In the genomic region with DNA sequence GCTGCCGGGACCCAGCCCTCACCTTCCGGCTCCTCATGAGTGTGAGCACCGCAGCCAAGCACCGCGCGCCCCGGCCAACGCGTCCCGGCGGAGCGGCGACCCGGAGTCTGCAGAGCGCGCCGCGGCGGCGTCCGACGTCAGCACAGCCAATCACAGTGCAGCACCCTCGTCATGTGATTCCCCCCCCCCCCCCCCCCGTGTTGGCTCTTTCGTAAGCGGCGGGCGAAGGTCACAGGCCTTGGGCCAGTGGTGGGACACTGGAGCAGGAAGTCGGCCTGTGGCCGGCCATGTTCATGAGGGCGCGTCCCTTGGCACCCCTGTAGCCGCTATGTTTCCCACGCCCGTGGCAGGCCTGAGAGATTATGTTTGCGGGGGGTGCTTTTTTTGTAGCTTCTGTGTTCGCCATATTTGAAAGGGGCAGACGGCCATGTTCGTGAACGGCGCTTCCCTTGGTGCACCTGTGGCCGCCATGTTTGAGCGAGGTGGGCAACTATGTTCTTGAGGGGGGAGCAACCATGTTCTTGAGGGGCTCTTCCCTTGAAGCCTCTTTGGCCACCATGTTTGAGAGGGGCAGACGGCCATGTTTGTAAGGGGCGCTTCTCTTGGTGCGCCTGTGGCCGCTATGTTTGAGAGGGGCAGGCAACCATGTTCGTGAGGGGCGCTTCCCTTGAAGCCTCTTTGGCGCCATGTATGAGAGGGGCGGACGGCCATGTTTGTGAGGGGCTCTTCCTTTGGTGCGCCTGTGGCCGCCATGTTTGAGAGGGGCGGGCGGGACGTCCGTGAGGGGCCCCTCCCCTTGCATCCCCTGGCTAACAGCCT, we compare ENCODE assay signal across 8 cellular contexts. TPM values are rescaled to one million over a fixed set of nuclear protein-coding genes. Genes with fewer than 3 reads are reported as not detected.
DNase-seq lines count a peak whose midpoint lies in the region; ATAC-seq, FAIRE-seq and TF ChIP-seq lines count a peak whose summit lies in the region.

A gene (minus strand): TSS at position 123 of the 819 bp plus-strand sequence. CDS start 86 bp downstream, at position 37.

- DNase-seq in Caco-2, result peak; percentile 89 to 94
- DNase-seq in OCI-LY7 (ENCODE audit: low spot score), result peak; percentile 99
- DNase-seq in activated T-cell treated with anti-CD3 and anti-CD28 coated beads for 1 hour (ENCODE audit: low read depth), result peak; percentile 87
- DNase-seq in endothelial cell of umbilical vein (ENCODE audit: low read depth, low spot score), result peak; percentile 99
- peak; percentile 98 for DNase-seq in midbrain (lab: John Stamatoyannopoulos, UW)
- peak; percentile 83 to 88 for DNase-seq in stimulated activated CD8-positive, alpha-beta memory T cell treated with anti-CD3 and anti-CD28 coated beads, Interleukin-2, amount 100 ng/mL, for 1 hour (ENCODE audit: low read depth in 2 of 2)

- H2AFZ ChIP-seq in OCI-LY7 (ENCODE audit: low read length) (peak within 1 kb of the TSS; percentile 49; the same call in 1 of the 2 replicates), endothelial cell of umbilical vein (ENCODE audit: low read depth, low read length) (peak within 1 kb of the TSS; percentile 86)

- peak; percentile 70 for ATAC-seq in GM21390 (IDR thresholded peaks at IDR 0.05; ENCODE audit: unreplicated experiment)

- POLR2A ChIA-PET in Caco-2 (lab: Charles Lee) (interaction anchor here (0.7 to 0.8 kb wide), 2 partner anchors 35 to 886 kb away, joined by 3 to 9 read pairs; no protein-coding TSS in a partner anchor), OCI-LY7 (lab: Charles Lee) (interaction anchor here (1.2 to 1.7 kb wide), 2 partner anchors 42 to 127 kb away, joined by 3 to 6 read pairs; a partner anchor contains a TSS), endothelial cell of umbilical vein (lab: Charles Lee) (no interaction called here)

- no peaks in the 10 kb centered on the region for H3K27me3 ChIP-seq in Caco-2 (replicated peaks; ENCODE audit: control insufficient read depth, insufficient read depth, low read length)
- no peaks in the 10 kb centered on the region for H3K27me3 ChIP-seq in HUES48 (ENCODE audit: control insufficient read depth, insufficient read depth, low read length)
- no peaks in the 10 kb centered on the region for H3K27me3 ChIP-seq in endothelial cell of umbilical vein (ENCODE audit: control insufficient read depth in 2 of 2, insufficient read depth in 2 of 2, low read length in 2 of 2)

- H3K9ac ChIP-seq in HUES48 (ENCODE audit: low read depth, low read length) (peak within 1 kb of the TSS; percentile 91), endothelial cell of umbilical vein (replicated peaks; ENCODE audit: extremely low read depth, insufficient read depth, low read length) (peak within 1 kb of the TSS; percentile 88)

- CTCF ChIA-PET in Caco-2 (lab: Charles Lee) (interaction anchor here (0.6 to 1.0 kb wide), 4 partner anchors 11 to 309 kb away, joined by 3 to 12 read pairs (median 6); a partner anchor contains a TSS), OCI-LY7 (lab: Charles Lee; ENCODE audit: unreplicated experiment) (interaction anchor here (0.6 to 0.8 kb wide), 2 partner anchors 43 to 127 kb away, joined by 3 to 4 read pairs; a partner anchor contains a TSS), endothelial cell of umbilical vein (lab: Charles Lee) (interaction anchor here (0.9 to 1.5 kb wide), 3 partner anchors 42 to 104 kb away, joined by 3 to 9 read pairs (median 3); a partner anchor contains a TSS)

- dilution Hi-C loops in endothelial cell of umbilical vein (cut with MboI; ENCODE audit: extremely low pct_ligation_motif_present, low sequenced_read_pairs), result no loop called here

- peak within 1 kb of the TSS; percentile 81 for H3K4me3 Mint-ChIP-seq in Caco-2 (ENCODE audit: unreplicated experiment)

- peaks cover 7% of the 10 kb centered on the region for H3K4me1 Mint-ChIP-seq in Caco-2 (ENCODE audit: low read depth, unreplicated experiment)

- H3K4me1 ChIP-seq in Caco-2, result no peaks in the 10 kb centered on the region; the same call in 1 of the 2 replicates
- peaks cover 5% of the 10 kb centered on the region for H3K4me1 ChIP-seq in HUES48 (ENCODE audit: control insufficient read depth, insufficient read depth, low read length)
- H3K4me1 ChIP-seq in OCI-LY7 (ENCODE audit: insufficient read depth, low read length, poor library complexity, severe bottlenecking), result peaks cover 54% of the 10 kb centered on the region
- peaks cover 12% of the 10 kb centered on the region for H3K4me1 ChIP-seq in endothelial cell of umbilical vein (ENCODE audit: control insufficient read depth, extremely low read depth, insufficient read depth, low read length)

- no peak for TF ChIP-seq CTCF in Caco-2 (IDR thresholded peaks at IDR 0.05; ENCODE audit: insufficient read depth in 1 of 2, low read depth in 1 of 2, low read length in 1 of 2, severe bottlenecking in 1 of 2, unreplicated experiment in 1 of 2)
- TF ChIP-seq CTCF in OCI-LY7 (conservative IDR thresholded peaks at IDR 0.05; ENCODE audit: low read length), result no peak
- TF ChIP-seq CTCF in endothelial cell of umbilical vein (IDR thresholded peaks at IDR 0.05; ENCODE audit: extremely low read depth in 1 of 2, insufficient read depth in 1 of 2, low read depth in 1 of 2, low read length in 2 of 2), result no peak

- H3K27ac Mint-ChIP-seq in Caco-2 (ENCODE audit: unreplicated experiment), result peak within 1 kb of the TSS; percentile 95

- H3K4me3 ChIP-seq in Caco-2 (ENCODE audit: low read depth, low read length) (peak within 1 kb of the TSS; percentile 74), HUES48 (ENCODE audit: low read depth, low read length) (peak within 1 kb of the TSS; percentile 88), OCI-LY7 (ENCODE audit: low read depth, low read length, poor library complexity, severe bottlenecking) (peak within 1 kb of the TSS; percentile 96), endothelial cell of umbilical vein (replicated peaks in 1 of 3; ENCODE audit: insufficient read depth in 1 of 3, low read depth in 1 of 3, low read length in 3 of 3) (peak within 1 kb of the TSS; percentile 62 to 78 (median 77))

- H3K9me3 Mint-ChIP-seq in Caco-2 (ENCODE audit: unreplicated experiment), result no peaks in the 10 kb centered on the region

- H3K36me3 ChIP-seq in Caco-2 (ENCODE audit: control insufficient read depth, insufficient read depth, low read length), result no peaks in the 10 kb centered on the region
- H3K36me3 ChIP-seq in HUES48 (ENCODE audit: control insufficient read depth, insufficient read depth, low read length), result peaks cover 3% of the 10 kb centered on the region; the same call in 1 of the 2 replicates
- peaks cover 33% of the 10 kb centered on the region for H3K36me3 ChIP-seq in OCI-LY7 (ENCODE audit: insufficient read depth, low read length)
- peaks cover 0 to 2% of the 10 kb centered on the region in 2 experiments for H3K36me3 ChIP-seq in endothelial cell of umbilical vein (ENCODE audit: control insufficient read depth in 2 of 2, extremely low read depth in 1 of 2, insufficient read depth in 2 of 2, low read length in 2 of 2)

- BruUV-seq in Caco-2 (replicated peaks; lab: Mats Ljungman, UMichigan), result TSS peak; percentile 62
- no TSS peak for BruUV-seq in OCI-LY7 (replicated peaks; lab: Mats Ljungman, UMichigan)
- BruUV-seq in endothelial cell of umbilical vein (replicated peaks; lab: Mats Ljungman, UMichigan), result TSS peak; percentile 82

- H3K27ac ChIP-seq in HUES48 (ENCODE audit: low read depth, low read length), result peak within 1 kb of the TSS; percentile 99
- H3K27ac ChIP-seq in OCI-LY7 (ENCODE audit: low read depth, low read length, poor library complexity, severe bottlenecking), result peak within 1 kb of the TSS; percentile 100
- H3K27ac ChIP-seq in endothelial cell of umbilical vein (ENCODE audit: insufficient read depth, low read depth, low read length), result peak within 1 kb of the TSS; percentile 85

- H3K9me2 ChIP-seq in OCI-LY7 (ENCODE audit: insufficient read depth, low read length), result no peaks in the 10 kb centered on the region

- intact Hi-C loops in Caco-2 (cut with micrococcal nuclease; ENCODE audit: unreplicated experiment), result loop anchor here (1.0 kb wide), 1 partner anchor 43 kb away; a partner anchor contains a TSS
- intact Hi-C loops in OCI-LY7 (cut with micrococcal nuclease; ENCODE audit: unreplicated experiment), result loop anchor here (1.0 to 5.0 kb wide), 4 partner anchors 43 to 1322 kb away; a partner anchor contains a TSS
- intact Hi-C loops in endothelial cell of umbilical vein (cut with micrococcal nuclease), result loop anchor here (1.0 to 5.0 kb wide), 6 partner anchors 43 to 1374 kb away; a partner anchor contains a TSS

- no peaks in the 10 kb centered on the region for H3K27me3 Mint-ChIP-seq in Caco-2 (ENCODE audit: insufficient read depth, unreplicated experiment)

- no peaks in the 10 kb centered on the region for H4K20me1 ChIP-seq in OCI-LY7 (ENCODE audit: insufficient read depth, low read length)
- H4K20me1 ChIP-seq in endothelial cell of umbilical vein (replicated peaks; ENCODE audit: control insufficient read depth, extremely low read depth, insufficient read depth, low read length), result no peaks in the 10 kb centered on the region

- H3K36me3 Mint-ChIP-seq in Caco-2 (ENCODE audit: insufficient read depth, unreplicated experiment), result peaks cover 6% of the 10 kb centered on the region

- no peaks in the 10 kb centered on the region for H3K9me3 ChIP-seq in Caco-2
- no peaks in the 10 kb centered on the region for H3K9me3 ChIP-seq in HUES48 (ENCODE audit: control insufficient read depth, insufficient read depth, low read length)
- peaks cover 24% of the 10 kb centered on the region; the same call in 1 of the 2 replicates for H3K9me3 ChIP-seq in OCI-LY7 (ENCODE audit: low read length)
- no peaks in the 10 kb centered on the region for H3K9me3 ChIP-seq in endothelial cell of umbilical vein (replicated peaks; ENCODE audit: control insufficient read depth, insufficient read depth, low read length)

- no peaks in the 10 kb centered on the region for H3K9me1 ChIP-seq in endothelial cell of umbilical vein (replicated peaks; ENCODE audit: control insufficient read depth, extremely low read depth, insufficient read depth, low read length)

- H3K4me2 ChIP-seq in OCI-LY7 (ENCODE audit: low read length) (peak within 1 kb of the TSS; percentile 91), endothelial cell of umbilical vein (ENCODE audit: insufficient read depth, low read length) (peak within 1 kb of the TSS; percentile 82)

- peak; percentile 68 for TF ChIP-seq POLR2A in endothelial cell of umbilical vein (IDR thresholded peaks at IDR 0.05; ENCODE audit: low read depth, low read length)

- H3K79me2 ChIP-seq in OCI-LY7 (ENCODE audit: insufficient read depth, low read depth, low read length), result peaks cover 62% of the 10 kb centered on the region
- H3K79me2 ChIP-seq in endothelial cell of umbilical vein (ENCODE audit: control insufficient read depth, insufficient read depth, low read length), result peaks cover 46% of the 10 kb centered on the region

- no peak for FAIRE-seq in endothelial cell of umbilical vein (lab: Jason Lieb, UNC)

RNA-seq across cellular contexts. Expression of the gene that starts here (rescaled TPM):
- total RNA-seq in Caco-2 (2022) (19.0 and 19.2 TPM in 2 replicates), OCI-LY7 (2022) (39.0 and 42.0 TPM in 2 replicates), endothelial cell of umbilical vein (27.6 and 28.0 TPM in 2 replicates)
- total RNA-seq in OCI-LY7 (2014; rRNA removed; shearing (Covaris generic)), result 43.4 and 59.5 TPM in 2 replicates
- polyA plus RNA-seq in endothelial cell of umbilical vein, result 28.6 and 31.7 TPM in 2 replicates
- 29.6 and 38.0 TPM in 2 replicates for polyA plus RNA-seq in endothelial cell of umbilical vein (2011; cell fraction: cytosol; rRNA removed)
- 38.4 and 43.5 TPM in 2 replicates for polyA plus RNA-seq in endothelial cell of umbilical vein (2011; cell fraction: nucleus; rRNA removed)
- polyA plus RNA-seq in endothelial cell of umbilical vein (2012), result 22.0 and 24.4 TPM in 2 replicates
- 22.2 and 22.6 TPM in 2 replicates for polyA minus RNA-seq in endothelial cell of umbilical vein
- 21.9 TPM for polyA minus RNA-seq in endothelial cell of umbilical vein (2011; cell fraction: cytosol; rRNA and poly(A)+ RNA removed)
- polyA minus RNA-seq in endothelial cell of umbilical vein (2011; cell fraction: nucleus; rRNA and poly(A)+ RNA removed), result 10.3 and 11.6 TPM in 2 replicates

Comparison
In these comparisons a context has a peak if more than half of its experiments do, and no peak if none do; other contexts are left out.
1. Peak in every context shown above with its lines: DNase-seq, ATAC-seq, H3K4me3 ChIP-seq and H3K27ac ChIP-seq.